Comparison of ENCODE assay signal across 2 cellular contexts in the genomic region with DNA sequence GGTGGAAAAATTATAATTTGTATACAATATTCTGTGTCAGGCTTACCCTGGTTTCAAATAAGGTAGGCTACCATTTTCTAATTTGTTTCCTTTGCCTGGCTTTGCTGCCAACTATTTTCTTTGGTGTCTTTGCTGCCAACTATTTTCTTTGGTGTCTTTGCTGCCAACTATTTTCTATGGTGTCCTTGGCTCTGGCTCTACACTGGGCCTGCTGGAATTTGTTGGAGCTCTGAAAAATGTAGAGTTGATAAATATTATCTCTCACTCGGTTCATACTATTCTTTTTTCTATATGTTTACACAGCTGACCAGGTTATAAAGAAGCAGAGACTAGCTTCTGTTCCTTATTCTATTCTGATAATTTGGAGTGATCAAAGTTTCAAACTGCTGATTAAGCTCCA.
TF ChIP-seq lines count a peak whose summit lies in the region.

No MANE protein-coding gene starts in this region.

TF ChIP-seq in GM23338, 12 proteins besides CTCF, POLR2A, EP300 and RAD21 (continued from another document):
- TF ChIP-seq, protein P1, sequence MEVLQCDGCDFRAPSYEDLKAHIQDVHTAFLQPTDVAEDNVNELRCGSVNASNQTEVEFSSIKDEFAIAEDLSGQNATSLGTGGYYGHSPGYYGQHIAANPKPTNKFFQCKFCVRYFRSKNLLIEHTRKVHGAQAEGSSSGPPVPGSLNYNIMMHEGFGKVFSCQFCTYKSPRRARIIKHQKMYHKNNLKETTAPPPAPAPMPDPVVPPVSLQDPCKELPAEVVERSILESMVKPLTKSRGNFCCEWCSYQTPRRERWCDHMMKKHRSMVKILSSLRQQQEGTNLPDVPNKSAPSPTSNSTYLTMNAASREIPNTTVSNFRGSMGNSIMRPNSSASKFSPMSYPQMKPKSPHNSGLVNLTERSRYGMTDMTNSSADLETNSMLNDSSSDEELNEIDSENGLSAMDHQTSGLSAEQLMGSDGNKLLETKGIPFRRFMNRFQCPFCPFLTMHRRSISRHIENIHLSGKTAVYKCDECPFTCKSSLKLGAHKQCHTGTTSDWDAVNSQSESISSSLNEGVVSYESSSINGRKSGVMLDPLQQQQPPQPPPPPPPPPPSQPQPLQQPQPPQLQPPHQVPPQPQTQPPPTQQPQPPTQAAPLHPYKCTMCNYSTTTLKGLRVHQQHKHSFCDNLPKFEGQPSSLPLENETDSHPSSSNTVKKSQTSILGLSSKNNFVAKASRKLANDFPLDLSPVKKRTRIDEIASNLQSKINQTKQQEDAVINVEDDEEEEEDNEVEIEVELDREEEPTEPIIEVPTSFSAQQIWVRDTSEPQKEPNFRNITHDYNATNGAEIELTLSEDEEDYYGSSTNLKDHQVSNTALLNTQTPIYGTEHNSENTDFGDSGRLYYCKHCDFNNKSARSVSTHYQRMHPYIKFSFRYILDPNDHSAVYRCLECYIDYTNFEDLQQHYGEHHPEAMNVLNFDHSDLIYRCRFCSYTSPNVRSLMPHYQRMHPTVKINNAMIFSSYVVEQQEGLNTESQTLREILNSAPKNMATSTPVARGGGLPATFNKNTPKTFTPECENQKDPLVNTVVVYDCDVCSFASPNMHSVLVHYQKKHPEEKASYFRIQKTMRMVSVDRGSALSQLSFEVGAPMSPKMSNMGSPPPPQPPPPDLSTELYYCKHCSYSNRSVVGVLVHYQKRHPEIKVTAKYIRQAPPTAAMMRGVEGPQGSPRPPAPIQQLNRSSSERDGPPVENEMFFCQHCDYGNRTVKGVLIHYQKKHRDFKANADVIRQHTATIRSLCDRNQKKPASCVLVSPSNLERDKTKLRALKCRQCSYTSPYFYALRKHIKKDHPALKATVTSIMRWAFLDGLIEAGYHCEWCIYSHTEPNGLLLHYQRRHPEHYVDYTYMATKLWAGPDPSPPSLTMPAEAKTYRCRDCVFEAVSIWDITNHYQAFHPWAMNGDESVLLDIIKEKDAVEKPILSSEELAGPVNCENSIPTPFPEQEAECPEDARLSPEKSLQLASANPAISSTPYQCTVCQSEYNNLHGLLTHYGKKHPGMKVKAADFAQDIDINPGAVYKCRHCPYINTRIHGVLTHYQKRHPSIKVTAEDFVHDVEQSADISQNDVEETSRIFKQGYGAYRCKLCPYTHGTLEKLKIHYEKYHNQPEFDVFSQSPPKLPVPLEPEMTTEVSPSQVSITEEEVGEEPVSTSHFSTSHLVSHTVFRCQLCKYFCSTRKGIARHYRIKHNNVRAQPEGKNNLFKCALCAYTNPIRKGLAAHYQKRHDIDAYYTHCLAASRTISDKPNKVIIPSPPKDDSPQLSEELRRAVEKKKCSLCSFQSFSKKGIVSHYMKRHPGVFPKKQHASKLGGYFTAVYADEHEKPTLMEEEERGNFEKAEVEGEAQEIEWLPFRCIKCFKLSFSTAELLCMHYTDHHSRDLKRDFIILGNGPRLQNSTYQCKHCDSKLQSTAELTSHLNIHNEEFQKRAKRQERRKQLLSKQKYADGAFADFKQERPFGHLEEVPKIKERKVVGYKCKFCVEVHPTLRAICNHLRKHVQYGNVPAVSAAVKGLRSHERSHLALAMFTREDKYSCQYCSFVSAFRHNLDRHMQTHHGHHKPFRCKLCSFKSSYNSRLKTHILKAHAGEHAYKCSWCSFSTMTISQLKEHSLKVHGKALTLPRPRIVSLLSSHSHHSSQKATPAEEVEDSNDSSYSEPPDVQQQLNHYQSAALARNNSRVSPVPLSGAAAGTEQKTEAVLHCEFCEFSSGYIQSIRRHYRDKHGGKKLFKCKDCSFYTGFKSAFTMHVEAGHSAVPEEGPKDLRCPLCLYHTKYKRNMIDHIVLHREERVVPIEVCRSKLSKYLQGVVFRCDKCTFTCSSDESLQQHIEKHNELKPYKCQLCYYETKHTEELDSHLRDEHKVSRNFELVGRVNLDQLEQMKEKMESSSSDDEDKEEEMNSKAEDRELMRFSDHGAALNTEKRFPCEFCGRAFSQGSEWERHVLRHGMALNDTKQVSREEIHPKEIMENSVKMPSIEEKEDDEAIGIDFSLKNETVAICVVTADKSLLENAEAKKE (CRISPR knock-in tag; IDR thresholded peaks at IDR 0.05) = no peak
- TF ChIP-seq REST (IDR thresholded peaks at IDR 0.05; ENCODE audit: unreplicated experiment) = no peak
- no peak for TF ChIP-seq JUNB (IDR thresholded peaks at IDR 0.05; ENCODE audit: unreplicated experiment)
- TF ChIP-seq EZH2phosphoT487 (IDR thresholded peaks at IDR 0.05; ENCODE audit: unreplicated experiment) = no peak
- no peak for TF ChIP-seq EZH2 (IDR thresholded peaks at IDR 0.05; ENCODE audit: low read depth, unreplicated experiment)

TF ChIP-seq in SK-N-SH, 30 proteins besides CTCF, POLR2A, EP300 and RAD21 (continued from another document):
- TF ChIP-seq TAF1 (IDR thresholded peaks at IDR 0.05; ENCODE audit: borderline replicate concordance, low read depth, low read length) (no peak), EZH2phosphoT487 (IDR thresholded peaks at IDR 0.05; ENCODE audit: borderline replicate concordance, low read depth) (no peak), JUND (IDR thresholded peaks at IDR 0.05) (no peak), CHD2 (IDR thresholded peaks at IDR 0.05; ENCODE audit: low read length, partially characterized antibody) (no peak)
